ENCODE assay signal across 8 cellular contexts in genomic region chr11:118928108-118928869, GRCh38. TPM values are rescaled to one million over a fixed set of nuclear protein-coding genes. Genes with fewer than 3 reads are reported as not detected.
DNase-seq lines count a peak whose midpoint lies in the region; TF ChIP-seq lines count a peak whose summit lies in the region.

No MANE protein-coding gene starts in this region.

- peaks cover 27 to 37% of the 10 kb centered on the region in 2 donors for H3K4me1 ChIP-seq in neuronal stem cell (ENCODE audit: control insufficient read depth in 2 of 2, insufficient read depth in 1 of 2, low read depth in 1 of 2, low read length in 2 of 2)

- TF ChIP-seq CTCF in HFF-Myc (IDR thresholded peaks at IDR 0.05; ENCODE audit: low read depth, low read length, missing control alignments), result peak; percentile 95

- no peaks in the 10 kb centered on the region for H3K36me3 ChIP-seq in neuronal stem cell (replicated peaks in 1 of 2; ENCODE audit: control insufficient read depth in 2 of 2, insufficient read depth in 2 of 2, low read length in 2 of 2)

- H3K9ac ChIP-seq in neuronal stem cell (ENCODE audit: low read depth, low read length, poor library complexity), result peak overlapping the region; percentile 82

- no peak overlapping the region for H3K14ac ChIP-seq in neuronal stem cell (ENCODE audit: low read length)

- H3K18ac ChIP-seq in neuronal stem cell (ENCODE audit: low read length), result peak overlapping the region; percentile 96

- no CpG with 5 or more reads among the region's 32 CpGs for WGBS in neuronal stem cell (ENCODE audit: extremely low coverage in 2 of 2, insufficient read length in 2 of 2, insufficient replicate concordance in 1 of 2), 2 donors

- H4K8ac ChIP-seq in neuronal stem cell (ENCODE audit: low read depth, low read length), result no peak overlapping the region

- H2BK5ac ChIP-seq in neuronal stem cell (ENCODE audit: low read length), result peak overlapping the region; percentile 93

- H3K4me3 ChIP-seq in HFF-Myc (replicated peaks; ENCODE audit: low read depth, low read length) (peak overlapping the region; percentile 61), neuronal stem cell (ENCODE audit: low read length in 2 of 2) (peak overlapping the region; percentile 60 to 92)

- H3K4me2 ChIP-seq in neuronal stem cell (ENCODE audit: insufficient read depth, low read length, poor library complexity, severe bottlenecking), result peak overlapping the region; percentile 93

- peak overlapping the region; percentile 93 for H2AFZ ChIP-seq in neuronal stem cell (ENCODE audit: low read length)

- no peak overlapping the region for H3K4ac ChIP-seq in neuronal stem cell (ENCODE audit: low read length)

- no peaks in the 10 kb centered on the region for H3K9me3 ChIP-seq in neuronal stem cell (replicated peaks in 1 of 2; ENCODE audit: control insufficient read depth in 2 of 2, insufficient read depth in 1 of 2, low read depth in 1 of 2, low read length in 2 of 2)

- peaks cover 0 to 8% (median 5%) of the 10 kb centered on the region in 3 experiments for H3K27me3 ChIP-seq in neuronal stem cell (ENCODE audit: control insufficient read depth in 3 of 3, insufficient read depth in 3 of 3, low read depth in 1 of 3, low read length in 3 of 3)

- H3K27ac ChIP-seq in neuronal stem cell (replicated peaks; ENCODE audit: low read length), result peak overlapping the region; percentile 91

- peak overlapping the region; percentile 49 for H3K23ac ChIP-seq in neuronal stem cell (ENCODE audit: low read depth, low read length, poor library complexity)

- H2BK15ac ChIP-seq in neuronal stem cell (ENCODE audit: low read length), result peak overlapping the region; percentile 87

- no peak overlapping the region for H4K91ac ChIP-seq in neuronal stem cell (ENCODE audit: low read depth, low read length, poor library complexity)

- peaks cover 15% of the 10 kb centered on the region for H3K79me1 ChIP-seq in neuronal stem cell (ENCODE audit: low read depth, low read length)

- peak overlapping the region; percentile 74 for H2BK120ac ChIP-seq in neuronal stem cell (ENCODE audit: low read depth, low read length)

- DNase-seq in ELR (ENCODE audit: low read depth), result peak; percentile 95
- peak; percentile 85 for DNase-seq in HFF-Myc (ENCODE audit: extremely low read depth, low read depth)
- DNase-seq in MV-4-11 (lab: John Stamatoyannopoulos, UW), result peak; percentile 80
- peak; percentile 94 for DNase-seq in SIG-M5 treated with dmso at 0.1 percent for 504 hours (lab: John Stamatoyannopoulos, UW; ENCODE audit: unreplicated experiment)
- DNase-seq in activated gamma-delta T cell treated with anti-CD3 and anti-CD28 coated beads, Interleukin-2, amount 50 U/mL, for 16 hours (ENCODE audit: low read depth), result peak; percentile 90
- DNase-seq in foreskin melanocyte, result peak; percentile 89
- peak; percentile 95 for DNase-seq in neuronal stem cell (ENCODE audit: low spot score)
- peak; percentile 96 for DNase-seq in superior temporal gyrus (ENCODE audit: extremely low spot score)

- H2AK5ac ChIP-seq in neuronal stem cell (ENCODE audit: low read depth, low read length), result peak overlapping the region; percentile 85

- peak overlapping the region; percentile 97 for H2BK12ac ChIP-seq in neuronal stem cell (ENCODE audit: low read length)

RNA-seq across cellular contexts. Expression of gene BCL9L, which starts 2.6 kb away (rescaled TPM):
- polyA plus RNA-seq in neuronal stem cell (2013, experiment 1 of 2), result 32.8 TPM
- polyA plus RNA-seq in neuronal stem cell (2013, experiment 2 of 2), result 34.6 TPM

RNA-seq across cellular contexts. Expression of gene UPK2, which starts 27.8 kb away (rescaled TPM):
- polyA plus RNA-seq in neuronal stem cell (2013, experiment 1 of 2), result 0.50 TPM
- polyA plus RNA-seq in neuronal stem cell (2013, experiment 2 of 2), result 0.47 TPM

RNA-seq across cellular contexts. Expression of gene FOXR1, which starts 43.3 kb away (rescaled TPM):
- not detected for polyA plus RNA-seq in neuronal stem cell (2013, experiment 1 of 2)
- 0.06 TPM for polyA plus RNA-seq in neuronal stem cell (2013, experiment 2 of 2)

RNA-seq across cellular contexts. Expression of gene CXCR5, which starts 44.6 kb away (rescaled TPM):
- not detected for polyA plus RNA-seq in neuronal stem cell (2013, experiment 1 of 2)
- not detected for polyA plus RNA-seq in neuronal stem cell (2013, experiment 2 of 2)

Comparison
In these comparisons a context has a peak if more than half of its experiments do, and no peak if none do; other contexts are left out.
1. Peak in every context shown above with its lines: DNase-seq, H3K4me3 ChIP-seq and H3K27ac ChIP-seq.